27 cellular contexts compared by ENCODE assay signal in genomic region chr5:85927632-85928031, GRCh38.
"Had no signal": no experiment of that assay in that cellular context is flagged by ENCODE, and none has a peak within 500 bp of the region (broad histone marks: within the 10 kb centered on the region; RNA-seq: fewer than 3 reads in every experiment).

No MANE protein-coding gene starts in this region.

- H3K27ac ChIP-seq: stomach, suprapubic skin, testis, thoracic aorta, thyroid gland, tibial artery, tibial nerve, transverse colon, upper lobe of left lung, upper lobe of right lung, uterus, vagina had no signal

- H3K4me1 ChIP-seq: stomach, suprapubic skin, testis, thyroid gland, tibial artery, tibial nerve, transverse colon, upper lobe of left lung, upper lobe of right lung, uterus, vagina had no signal

- H3K4me3 ChIP-seq: stomach, suprapubic skin, testis, thoracic aorta, thyroid gland, tibial artery, tibial nerve, transverse colon, upper lobe of left lung, upper lobe of right lung, uterus, vagina had no signal

- H3K36me3 ChIP-seq: stomach, suprapubic skin, thoracic aorta, thyroid gland, tibial artery, tibial nerve, transverse colon, upper lobe of left lung, upper lobe of right lung, uterus, vagina had no signal

- ATAC-seq: stimulated activated effector memory CD8-positive, alpha-beta T cell treated with anti-CD3 and anti-CD28 coated beads, Interleukin-12 subunit alpha, Interleukin-12 subunit beta, amount 100 ng/mL, for 72 hours; stimulated activated memory B cell treated with anti-CD40 and anti-IgM and Interleukin-4, amounts not matched to agents 10 μg/mL and 1 μg/mL and 100 μg/mL, for 72 hours; stimulated activated naive B cell treated with anti-CD40 and anti-IgM and Interleukin-4, amounts not matched to agents 10 μg/mL and 1 μg/mL and 100 μg/mL, for 72 hours; stimulated activated naive CD8-positive, alpha-beta T cell treated with anti-CD3 and anti-CD28 coated beads, Interleukin-15, amount 100 ng/mL, for 72 hours; stimulated activated naive CD8-positive, alpha-beta T cell treated with anti-CD3 and anti-CD28 coated beads, Interleukin-15, Interleukin-2, amounts not matched to agents 100 U/mL and 50 U/mL, for 24 hours; upper lobe of right lung had no signal

- H3K9me3 ChIP-seq: testis, thyroid gland, tibial artery, transverse colon, uterus, vagina had no signal

- DNase-seq: stimulated activated CD4-positive, alpha-beta T cell treated with anti-CD3 and anti-CD28 coated beads, Interleukin-2, amount 100 ng/mL, for 48 hours; stimulated activated CD4-positive, alpha-beta T cell treated with anti-CD3 and anti-CD28 coated beads, Interleukin-4, amount 100 ng/mL, for 1 hour; stimulated activated CD4-positive, alpha-beta T cell treated with anti-CD3 and anti-CD28 coated beads, Interleukin-4, amount 100 ng/mL, for 24 hours; stimulated activated CD4-positive, alpha-beta T cell treated with anti-CD3 and anti-CD28 coated beads, Interleukin-4, amount 100 ng/mL, for 4 hours; stimulated activated CD8-positive, alpha-beta memory T cell treated with anti-CD3 and anti-CD28 coated beads, Interleukin-4, amount 100 ng/mL, for 48 hours; stimulated activated naive B cell treated with anti-CD40 and anti-IgM and Interleukin-4, amounts not matched to agents 10 μg/mL and 1 μg/mL and 100 μg/mL, for 72 hours; stimulated activated naive CD4-positive, alpha-beta T cell; stimulated activated naive CD4-positive, alpha-beta T cell treated with Interleukin-2 at 50 U/mL for 16 hours; stimulated activated naive CD8-positive, alpha-beta T cell treated with anti-CD3 and anti-CD28 coated beads, Interleukin-15, amount 100 ng/mL, for 72 hours; stimulated activated naive CD8-positive, alpha-beta T cell treated with anti-CD3 and anti-CD28 coated beads, Interleukin-15, Interleukin-2, amounts not matched to agents 100 U/mL and 50 U/mL, for 24 hours; stomach; substantia nigra; testis; thyroid gland; tibial artery; transverse colon; trophoblast cell; upper lobe of left lung; upper lobe of right lung; uterus had no signal

- H3K27me3 ChIP-seq: stomach, suprapubic skin, testis, thyroid gland, tibial artery, tibial nerve, transverse colon, upper lobe of left lung, upper lobe of right lung, uterus, vagina had no signal

- FAIRE-seq: urothelium cell line had no signal
